ENCODE assay signal across 18 cellular contexts in genomic region chr7:47282790-47283496, GRCh38.
"Had no signal": no experiment of that assay in that cellular context is flagged by ENCODE, and none has a peak within 500 bp of the region (broad histone marks: within the 10 kb centered on the region; RNA-seq: fewer than 3 reads in every experiment).

No MANE protein-coding gene starts in this region.

- H3K27ac Mint-ChIP-seq: activated CD4-positive, alpha-beta memory T cell treated with anti-CD3 and anti-CD28 coated beads for 36 hours; activated CD4-positive, alpha-beta T cell treated with anti-CD3 and anti-CD28 coated beads for 36 hours; activated T-helper 1 cell treated with anti-CD3 and anti-CD28 coated beads, Interleukin-12 subunit alpha, Interleukin-12 subunit beta, Interleukin-2, Interleukin-4 antibody, amounts not matched to agents 30 ng/mL and 10 ng/mL and 1 ng/mL, durations not matched to agents 14 hours and 24 hours and 36 hours; memory B cell; naive thymus-derived CD8-positive, alpha-beta T cell had no signal

- H3K4me1 ChIP-seq: adrenal gland, left lung had no signal

- DNase-seq: activated CD4-positive, alpha-beta memory T cell treated with anti-CD3 and anti-CD28 coated beads for 36 hours; activated CD4-positive, alpha-beta T cell treated with anti-CD3 and anti-CD28 coated beads for 36 hours; activated gamma-delta T cell treated with Interleukin-2 at 50 U/mL for 16 hours; activated T-cell treated with anti-CD3 and anti-CD28 coated beads for 4 hours; adrenal gland; dorsolateral prefrontal cortex; foreskin fibroblast; left lung; naive thymus-derived CD8-positive, alpha-beta T cell; stimulated activated CD4-positive, alpha-beta T cell treated with anti-CD3 and anti-CD28 coated beads, Interleukin-12 subunit alpha, Interleukin-12 subunit beta, amount 100 ng/mL, for 4 hours; stimulated activated CD4-positive, alpha-beta T cell treated with anti-CD3 and anti-CD28 coated beads, Interleukin-1b, Interleukin-23, amount 100 ng/mL, for 48 hours; stimulated activated CD8-positive, alpha-beta memory T cell treated with anti-CD3 and anti-CD28 coated beads, Interleukin-4, amount 100 ng/mL, for 48 hours; stimulated activated naive CD4-positive, alpha-beta T cell; T-helper 2 cell had no signal

- H3K4me3 ChIP-seq: adrenal gland, dorsolateral prefrontal cortex, left lung had no signal

- H3K27ac ChIP-seq: adrenal gland, dorsolateral prefrontal cortex, epithelial cell of prostate, left lung, parathyroid adenoma had no signal

- H3K36me3 Mint-ChIP-seq: activated CD4-positive, alpha-beta memory T cell treated with anti-CD3 and anti-CD28 coated beads for 36 hours; naive thymus-derived CD8-positive, alpha-beta T cell had no signal

- H3K9me3 ChIP-seq: adrenal gland, left lung had no signal

- H3K9ac ChIP-seq: parathyroid adenoma had no signal

- H3K4me1 Mint-ChIP-seq: activated CD4-positive, alpha-beta T cell treated with anti-CD3 and anti-CD28 coated beads for 36 hours; naive thymus-derived CD8-positive, alpha-beta T cell had no signal

- H3K27me3 ChIP-seq: adrenal gland, left lung had no signal

- H3K4me3 Mint-ChIP-seq: activated CD4-positive, alpha-beta memory T cell treated with anti-CD3 and anti-CD28 coated beads for 36 hours; activated CD4-positive, alpha-beta T cell treated with anti-CD3 and anti-CD28 coated beads for 36 hours; activated T-helper 1 cell treated with anti-CD3 and anti-CD28 coated beads, Interleukin-12 subunit alpha, Interleukin-12 subunit beta, Interleukin-2, Interleukin-4 antibody, amounts not matched to agents 30 ng/mL and 10 ng/mL and 1 ng/mL, durations not matched to agents 14 hours and 24 hours and 36 hours; memory B cell; naive thymus-derived CD8-positive, alpha-beta T cell had no signal

- H2AFZ ChIP-seq: parathyroid adenoma had no signal

- H3K27me3 Mint-ChIP-seq: activated CD4-positive, alpha-beta memory T cell treated with anti-CD3 and anti-CD28 coated beads for 36 hours; memory B cell had no signal
